In the genomic region with DNA sequence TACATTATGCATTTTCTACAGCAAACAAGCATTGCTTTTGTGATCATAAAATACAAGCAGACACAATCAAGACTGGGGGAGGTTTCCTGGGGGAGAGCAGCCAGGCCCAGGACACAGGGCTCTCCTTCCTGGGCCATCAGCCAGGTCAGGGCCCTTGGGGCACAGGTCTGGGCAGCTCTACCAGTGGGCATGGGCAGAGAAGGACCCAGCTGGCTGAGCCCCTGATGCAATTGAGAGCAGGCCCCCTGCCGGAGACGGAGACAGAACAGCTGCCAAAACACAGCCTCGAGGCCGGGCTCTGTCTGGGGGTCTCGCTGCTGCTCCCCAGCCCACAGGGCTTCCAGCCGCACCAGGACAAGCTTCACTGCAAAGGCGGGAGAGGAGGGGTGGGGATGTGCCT, we compare ENCODE assay signal across 12 cellular contexts. TPM values are rescaled to one million over a fixed set of nuclear protein-coding genes. Genes with fewer than 3 reads are reported as not detected.
DNase-seq lines count a peak whose midpoint lies in the region; TF ChIP-seq lines count a peak whose summit lies in the region.
"Not testable (repeated sequence)": the region's sequence is repeated elsewhere in the genome, so short reads cannot be mapped to it uniquely, and the experiment has no call there.
"Had no signal": no experiment of that assay in that cellular context is flagged by ENCODE, and none has a peak within 500 bp of the region (broad histone marks: within the 10 kb centered on the region; RNA-seq: fewer than 3 reads in every experiment).

No MANE protein-coding gene starts in this region.

- peaks cover 35% of the 10 kb centered on the region for H3K36me3 Mint-ChIP-seq in nephron (ENCODE audit: low read depth)
- H3K36me3 Mint-ChIP-seq in progenitor cell of endocrine pancreas (ENCODE audit: insufficient read depth), result not testable (repeated sequence)

- H3K4me1 ChIP-seq in A673 (ENCODE audit: insufficient read depth, low read length, poor library complexity, severe bottlenecking) (peaks cover 53% of the 10 kb centered on the region), ascending aorta (peaks cover 43 to 86% of the 10 kb centered on the region in 2 donors), left ventricle myocardium inferior (peaks cover 90% of the 10 kb centered on the region), tibial artery (peaks cover 0 to 93% (median 85%) of the 10 kb centered on the region in 4 donors)

- intact Hi-C loops in A673 (cut with micrococcal nuclease; ENCODE audit: unreplicated experiment); ascending aorta (cut with DNase I); left ventricle myocardium inferior (cut with micrococcal nuclease); tibial artery (cut with DNase I; ENCODE audit: low total_unique reads): not testable (repeated sequence)

- peak overlapping the region in 2 of 3 experiments; percentile 10 to 24 for H3K4me3 Mint-ChIP-seq in nephron
- not testable (repeated sequence) for H3K4me3 Mint-ChIP-seq in progenitor cell of endocrine pancreas (ENCODE audit: low read depth)

- H3K9me3 ChIP-seq in A673 (ENCODE audit: low read depth, low read length, poor library complexity, severe bottlenecking); ascending aorta; left ventricle myocardium inferior (replicated peaks); tibial artery: not testable (repeated sequence)

- CTCF ChIA-PET in A673 (lab: Charles Lee), result not testable (repeated sequence)

- not testable (repeated sequence) for H3K36me3 ChIP-seq in A673 (ENCODE audit: insufficient read depth, low read length, poor library complexity, severe bottlenecking)
- H3K36me3 ChIP-seq in ascending aorta (peaks cover 29 to 45% of the 10 kb centered on the region in 2 donors), left ventricle myocardium inferior (peaks cover 40% of the 10 kb centered on the region), tibial artery (peaks cover 16 to 46% (median 18%) of the 10 kb centered on the region in 3 donors)

- POLR2A ChIA-PET in A673 (lab: Charles Lee; ENCODE audit: low non-redundant PET), result not testable (repeated sequence)

- BruUV-seq in A673 (replicated peaks; lab: Mats Ljungman, UMichigan), result not testable (repeated sequence)

- H3K27ac ChIP-seq in A673 (ENCODE audit: low read depth, low read length, poor library complexity, severe bottlenecking) (peak overlapping the region; percentile 27), ascending aorta (peak overlapping the region; percentile 91 to 94), cingulate gyrus (ENCODE audit: low read depth, low read length) (peak overlapping the region; percentile 98), left ventricle myocardium inferior (replicated peaks) (peak overlapping the region; percentile 88), tibial artery (peak overlapping the region; percentile 93 to 99)

- H3K9me3 Mint-ChIP-seq in nephron; progenitor cell of endocrine pancreas (ENCODE audit: low read depth): not testable (repeated sequence)

- TF ChIP-seq CTCF in A673 (conservative IDR thresholded peaks at IDR 0.05; ENCODE audit: low read depth, low read length), result 0 out of 2 replicates have a peak, but pooled peaks have one; percentile 29
- not testable (repeated sequence) for TF ChIP-seq CTCF in ascending aorta (IDR thresholded peaks at IDR 0.05); left ventricle myocardium inferior (IDR thresholded peaks at IDR 0.05; ENCODE audit: borderline replicate concordance); nephron (IDR thresholded peaks at IDR 0.05; ENCODE audit: unreplicated experiment in 3 of 3); progenitor cell of endocrine pancreas (IDR thresholded peaks at IDR 0.05; ENCODE audit: unreplicated experiment); tibial artery (IDR thresholded peaks at IDR 0.05)

- H3K4me3 ChIP-seq in A673 (ENCODE audit: low read depth, low read length, poor library complexity, severe bottlenecking); ascending aorta; left ventricle myocardium inferior; tibial artery: not testable (repeated sequence)

- H3K27me3 Mint-ChIP-seq in nephron (ENCODE audit: low read depth); progenitor cell of endocrine pancreas: not testable (repeated sequence)

- not testable (repeated sequence) for H3K27me3 ChIP-seq in A673 (replicated peaks; ENCODE audit: insufficient read depth, low read depth, low read length, poor library complexity); ascending aorta; left ventricle myocardium inferior (ENCODE audit: low read depth); tibial artery

- H3K4me1 Mint-ChIP-seq in nephron (peaks cover 57% of the 10 kb centered on the region), progenitor cell of endocrine pancreas (ENCODE audit: low read depth) (peaks cover 10% of the 10 kb centered on the region)

- peak overlapping the region; percentile 32 to 93 (median 91) for H3K27ac Mint-ChIP-seq in nephron
- peak overlapping the region; percentile 83 for H3K27ac Mint-ChIP-seq in progenitor cell of endocrine pancreas

- peak; percentile 34 for DNase-seq in A673 (ENCODE audit: low spot score)
- peak; percentile 20 for DNase-seq in NCI-H1092 (lab: John Stamatoyannopoulos, UW)
- DNase-seq in ascending aorta (ENCODE audit: low spot score in 2 of 2); left ventricle myocardium inferior; progenitor cell of endocrine pancreas (ENCODE audit: low spot score, unreplicated experiment); tibial artery: not testable (repeated sequence)

RNA-seq across cellular contexts. Expression of a gene that starts 10.8 kb away (rescaled TPM):
- total RNA-seq in A673 (2021) (42.2 and 47.3 TPM in 2 replicates), ascending aorta (243 TPM), left ventricle myocardium inferior (82.8 TPM), progenitor cell of endocrine pancreas (74.8 and 75.1 TPM in 2 replicates)
- total RNA-seq: CD8-positive, alpha-beta T cell had no signal

RNA-seq across cellular contexts. Expression of a gene that starts 21.8 kb away (rescaled TPM):
- total RNA-seq in A673 (2021) (not detected in 2 replicates), ascending aorta (not detected), left ventricle myocardium inferior (not detected), progenitor cell of endocrine pancreas (not detected in 2 replicates)
- total RNA-seq: CD8-positive, alpha-beta T cell; M059J; NCI-H460; RPMI7951 had no signal

RNA-seq across cellular contexts. Expression of a gene that starts 33.7 kb away (rescaled TPM):
- total RNA-seq in A673 (2021), result not detected in 2 replicates
- not detected for total RNA-seq in ascending aorta
- not detected for total RNA-seq in left ventricle myocardium inferior
- 1.1 TPM in 1 of 2 replicates, not detected in the other for total RNA-seq in progenitor cell of endocrine pancreas
- total RNA-seq: CD8-positive, alpha-beta T cell; M059J; NCI-H460; RPMI7951 had no signal

Comparison
In these comparisons a context has a peak if more than half of its experiments do, and no peak if none do; other contexts are left out.
1. H3K27ac ChIP-seq: peak in every context shown above with its lines; median percentile 98 in cingulate gyrus; 96 in tibial artery; 92 in ascending aorta; 88 in left ventricle myocardium inferior; 27 in A673.